1 cellular context compared by ENCODE assay signal in the genomic region with DNA sequence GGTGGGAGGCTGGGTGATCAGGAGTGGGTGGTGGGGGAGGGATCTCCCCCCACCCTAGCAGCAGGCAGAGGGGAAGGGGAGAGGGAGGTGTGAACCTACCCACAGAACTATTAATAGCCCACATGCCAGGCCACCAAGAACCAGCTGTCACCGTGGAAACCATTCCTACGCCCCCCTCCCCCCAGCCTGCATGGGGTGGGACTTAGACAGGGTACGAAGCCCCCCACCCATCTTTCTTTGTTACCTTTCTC.
A peak's percentile ranks its signal among the peaks of the same experiment; 100 is the strongest.
TF ChIP-seq lines count a peak whose summit lies in the region.

No MANE protein-coding gene starts in this region.

TF ChIP-seq in K562, 482 proteins besides CTCF, POLR2A, EP300 and RAD21:
- peak; percentile 14; the same call in 1 of the 2 replicates for TF ChIP-seq EGR1 (conservative IDR thresholded peaks at IDR 0.05)
- TF ChIP-seq, protein P1, sequence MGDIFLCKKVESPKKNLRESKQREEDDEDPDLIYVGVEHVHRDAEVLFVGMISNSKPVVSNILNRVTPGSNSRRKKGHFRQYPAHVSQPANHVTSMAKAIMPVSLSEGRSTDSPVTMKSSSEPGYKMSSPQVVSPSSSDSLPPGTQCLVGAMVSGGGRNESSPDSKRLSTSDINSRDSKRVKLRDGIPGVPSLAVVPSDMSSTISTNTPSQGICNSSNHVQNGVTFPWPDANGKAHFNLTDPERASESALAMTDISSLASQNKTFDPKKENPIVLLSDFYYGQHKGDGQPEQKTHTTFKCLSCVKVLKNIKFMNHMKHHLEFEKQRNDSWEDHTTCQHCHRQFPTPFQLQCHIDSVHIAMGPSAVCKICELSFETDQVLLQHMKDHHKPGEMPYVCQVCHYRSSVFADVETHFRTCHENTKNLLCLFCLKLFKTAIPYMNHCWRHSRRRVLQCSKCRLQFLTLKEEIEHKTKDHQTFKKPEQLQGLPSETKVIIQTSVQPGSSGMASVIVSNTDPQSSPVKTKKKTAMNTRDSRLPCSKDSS (IDR thresholded peaks at IDR 0.05; ENCODE audit: low read depth, partially characterized antibody) = no peak
- no peak for TF ChIP-seq HLTF (IDR thresholded peaks at IDR 0.05)
- TF ChIP-seq, protein P2, sequence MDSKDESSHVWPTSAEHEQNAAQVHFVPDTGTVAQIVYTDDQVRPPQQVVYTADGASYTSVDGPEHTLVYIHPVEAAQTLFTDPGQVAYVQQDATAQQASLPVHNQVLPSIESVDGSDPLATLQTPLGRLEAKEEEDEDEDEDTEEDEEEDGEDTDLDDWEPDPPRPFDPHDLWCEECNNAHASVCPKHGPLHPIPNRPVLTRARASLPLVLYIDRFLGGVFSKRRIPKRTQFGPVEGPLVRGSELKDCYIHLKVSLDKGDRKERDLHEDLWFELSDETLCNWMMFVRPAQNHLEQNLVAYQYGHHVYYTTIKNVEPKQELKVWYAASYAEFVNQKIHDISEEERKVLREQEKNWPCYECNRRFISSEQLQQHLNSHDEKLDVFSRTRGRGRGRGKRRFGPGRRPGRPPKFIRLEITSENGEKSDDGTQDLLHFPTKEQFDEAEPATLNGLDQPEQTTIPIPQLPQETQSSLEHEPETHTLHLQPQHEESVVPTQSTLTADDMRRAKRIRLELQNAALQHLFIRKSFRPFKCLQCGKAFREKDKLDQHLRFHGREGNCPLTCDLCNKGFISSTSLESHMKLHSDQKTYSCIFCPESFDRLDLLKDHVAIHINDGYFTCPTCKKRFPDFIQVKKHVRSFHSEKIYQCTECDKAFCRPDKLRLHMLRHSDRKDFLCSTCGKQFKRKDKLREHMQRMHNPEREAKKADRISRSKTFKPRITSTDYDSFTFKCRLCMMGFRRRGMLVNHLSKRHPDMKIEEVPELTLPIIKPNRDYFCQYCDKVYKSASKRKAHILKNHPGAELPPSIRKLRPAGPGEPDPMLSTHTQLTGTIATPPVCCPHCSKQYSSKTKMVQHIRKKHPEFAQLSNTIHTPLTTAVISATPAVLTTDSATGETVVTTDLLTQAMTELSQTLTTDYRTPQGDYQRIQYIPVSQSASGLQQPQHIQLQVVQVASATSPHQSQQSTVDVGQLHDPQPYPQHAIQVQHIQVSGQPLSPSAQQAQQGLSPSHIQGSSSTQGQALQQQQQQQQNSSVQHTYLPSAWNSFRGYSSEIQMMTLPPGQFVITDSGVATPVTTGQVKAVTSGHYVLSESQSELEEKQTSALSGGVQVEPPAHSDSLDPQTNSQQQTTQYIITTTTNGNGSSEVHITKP (IDR thresholded peaks at IDR 0.05; ENCODE audit: partially characterized antibody) = peak; percentile 34
- peak; percentile 29; the same call in 1 of the 2 replicates for TF ChIP-seq ZBTB7A (IDR thresholded peaks at IDR 0.05; ENCODE audit: borderline replicate concordance, control insufficient read depth, low read depth, low read length)
- TF ChIP-seq, protein P3, sequence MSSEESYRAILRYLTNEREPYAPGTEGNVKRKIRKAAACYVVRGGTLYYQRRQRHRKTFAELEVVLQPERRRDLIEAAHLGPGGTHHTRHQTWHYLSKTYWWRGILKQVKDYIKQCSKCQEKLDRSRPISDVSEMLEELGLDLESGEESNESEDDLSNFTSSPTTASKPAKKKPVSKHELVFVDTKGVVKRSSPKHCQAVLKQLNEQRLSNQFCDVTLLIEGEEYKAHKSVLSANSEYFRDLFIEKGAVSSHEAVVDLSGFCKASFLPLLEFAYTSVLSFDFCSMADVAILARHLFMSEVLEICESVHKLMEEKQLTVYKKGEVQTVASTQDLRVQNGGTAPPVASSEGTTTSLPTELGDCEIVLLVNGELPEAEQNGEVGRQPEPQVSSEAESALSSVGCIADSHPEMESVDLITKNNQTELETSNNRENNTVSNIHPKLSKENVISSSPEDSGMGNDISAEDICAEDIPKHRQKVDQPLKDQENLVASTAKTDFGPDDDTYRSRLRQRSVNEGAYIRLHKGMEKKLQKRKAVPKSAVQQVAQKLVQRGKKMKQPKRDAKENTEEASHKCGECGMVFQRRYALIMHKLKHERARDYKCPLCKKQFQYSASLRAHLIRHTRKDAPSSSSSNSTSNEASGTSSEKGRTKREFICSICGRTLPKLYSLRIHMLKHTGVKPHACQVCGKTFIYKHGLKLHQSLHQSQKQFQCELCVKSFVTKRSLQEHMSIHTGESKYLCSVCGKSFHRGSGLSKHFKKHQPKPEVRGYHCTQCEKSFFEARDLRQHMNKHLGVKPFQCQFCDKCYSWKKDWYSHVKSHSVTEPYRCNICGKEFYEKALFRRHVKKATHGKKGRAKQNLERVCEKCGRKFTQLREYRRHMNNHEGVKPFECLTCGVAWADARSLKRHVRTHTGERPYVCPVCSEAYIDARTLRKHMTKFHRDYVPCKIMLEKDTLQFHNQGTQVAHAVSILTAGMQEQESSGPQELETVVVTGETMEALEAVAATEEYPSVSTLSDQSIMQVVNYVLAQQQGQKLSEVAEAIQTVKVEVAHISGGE (CRISPR knock-in tag; IDR thresholded peaks at IDR 0.05) = peak in 1 of 3 experiments; percentile 15; a peak in 1 of 6 replicates
- TF ChIP-seq, protein P4, sequence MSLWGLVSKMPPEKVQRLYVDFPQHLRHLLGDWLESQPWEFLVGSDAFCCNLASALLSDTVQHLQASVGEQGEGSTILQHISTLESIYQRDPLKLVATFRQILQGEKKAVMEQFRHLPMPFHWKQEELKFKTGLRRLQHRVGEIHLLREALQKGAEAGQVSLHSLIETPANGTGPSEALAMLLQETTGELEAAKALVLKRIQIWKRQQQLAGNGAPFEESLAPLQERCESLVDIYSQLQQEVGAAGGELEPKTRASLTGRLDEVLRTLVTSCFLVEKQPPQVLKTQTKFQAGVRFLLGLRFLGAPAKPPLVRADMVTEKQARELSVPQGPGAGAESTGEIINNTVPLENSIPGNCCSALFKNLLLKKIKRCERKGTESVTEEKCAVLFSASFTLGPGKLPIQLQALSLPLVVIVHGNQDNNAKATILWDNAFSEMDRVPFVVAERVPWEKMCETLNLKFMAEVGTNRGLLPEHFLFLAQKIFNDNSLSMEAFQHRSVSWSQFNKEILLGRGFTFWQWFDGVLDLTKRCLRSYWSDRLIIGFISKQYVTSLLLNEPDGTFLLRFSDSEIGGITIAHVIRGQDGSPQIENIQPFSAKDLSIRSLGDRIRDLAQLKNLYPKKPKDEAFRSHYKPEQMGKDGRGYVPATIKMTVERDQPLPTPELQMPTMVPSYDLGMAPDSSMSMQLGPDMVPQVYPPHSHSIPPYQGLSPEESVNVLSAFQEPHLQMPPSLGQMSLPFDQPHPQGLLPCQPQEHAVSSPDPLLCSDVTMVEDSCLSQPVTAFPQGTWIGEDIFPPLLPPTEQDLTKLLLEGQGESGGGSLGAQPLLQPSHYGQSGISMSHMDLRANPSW (CRISPR knock-in tag; IDR thresholded peaks at IDR 0.05) = no peak
- TF ChIP-seq L3MBTL2 (IDR thresholded peaks at IDR 0.05) = no peak
TF ChIP-seq in K562: peak in this region for 4.
